ENCODE assay signal across 8 cellular contexts in the genomic region with DNA sequence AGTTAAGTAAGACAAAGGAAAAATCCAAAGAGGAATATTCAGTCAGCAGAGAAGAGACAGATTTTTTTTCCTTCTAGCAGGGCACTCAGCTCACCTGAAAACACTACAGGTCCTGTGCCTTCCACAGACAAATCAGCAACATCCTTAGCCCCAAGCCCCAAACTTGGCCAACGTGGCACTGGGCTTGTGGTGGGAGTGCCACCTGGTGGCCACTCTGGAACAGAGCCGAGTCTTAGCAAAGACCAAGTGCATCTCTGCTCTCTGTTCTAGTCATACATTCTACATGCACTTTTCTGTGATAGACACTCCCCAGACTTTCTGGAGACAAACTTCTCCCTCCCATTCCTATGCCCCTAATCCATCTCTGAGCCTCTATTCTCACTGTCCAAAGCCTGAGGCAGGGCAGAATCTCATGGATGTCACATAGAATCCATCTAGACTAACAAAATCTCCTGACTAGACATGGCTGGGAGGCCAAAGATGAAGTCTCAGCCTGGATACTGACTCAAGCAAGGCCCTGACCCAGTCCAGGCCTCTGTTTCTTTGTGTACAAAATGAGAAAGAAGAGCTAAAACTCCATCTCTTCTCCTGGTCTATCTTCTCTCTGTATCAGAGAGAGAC. TPM values are rescaled to one million over a fixed set of nuclear protein-coding genes. Genes with fewer than 3 reads are reported as not detected.
A peak's percentile ranks its signal among the peaks of the same experiment; 100 is the strongest.
DNase-seq lines count a peak whose midpoint lies in the region; ATAC-seq and TF ChIP-seq lines count a peak whose summit lies in the region.

No MANE protein-coding gene starts in this region.

- no peaks in the 10 kb centered on the region for H3K36me3 Mint-ChIP-seq in neural crest cell (ENCODE audit: low read depth)

- H3K4me1 Mint-ChIP-seq in neural crest cell, result peaks cover 33% of the 10 kb centered on the region

- H3K36me3 ChIP-seq in KOPT-K1 (ENCODE audit: insufficient read depth, low read length), result no peaks in the 10 kb centered on the region
- no peaks in the 10 kb centered on the region for H3K36me3 ChIP-seq in fibroblast of lung (ENCODE audit: control insufficient read depth, insufficient read depth, low read length)

- peaks cover 4% of the 10 kb centered on the region for H3K4me1 ChIP-seq in fibroblast of lung (ENCODE audit: control insufficient read depth, extremely low read depth, insufficient read depth, low read length)

- H3K27ac ChIP-seq in KOPT-K1 (ENCODE audit: low read depth, low read length, poor library complexity, severe bottlenecking) (peak overlapping the region; percentile 21), fibroblast of lung (ENCODE audit: insufficient read depth, low read length) (no peak overlapping the region), substantia nigra (ENCODE audit: low read depth, low read length, poor library complexity, severe bottlenecking) (peak overlapping the region; percentile 47)

- H3K27me3 ChIP-seq in fibroblast of lung (ENCODE audit: control insufficient read depth, insufficient read depth, low read length), result no peaks in the 10 kb centered on the region

- H3K9me3 Mint-ChIP-seq in neural crest cell, result no peaks in the 10 kb centered on the region

- no peak overlapping the region for H3K4me3 ChIP-seq in fibroblast of lung (replicated peaks in 1 of 4; ENCODE audit: control extremely low read depth in 1 of 4, insufficient read depth in 1 of 4, low read depth in 3 of 4, low read length in 4 of 4)

- H4K20me1 ChIP-seq in fibroblast of lung (ENCODE audit: control insufficient read depth, extremely low read depth, insufficient read depth, low read length), result no peaks in the 10 kb centered on the region

- H3K4me3 Mint-ChIP-seq in neural crest cell, result peak overlapping the region; percentile 52

- TF ChIP-seq CTCF in GM12872 (IDR thresholded peaks at IDR 0.05; ENCODE audit: insufficient read depth, low read depth, low read length), result peak; percentile 96
- peak; percentile 92 to 97 for TF ChIP-seq CTCF in fibroblast of lung (conservative IDR thresholded peaks at IDR 0.05 in 1 of 2, IDR thresholded peaks at IDR 0.05 in 1 of 2; ENCODE audit: low read depth in 1 of 2, low read length in 2 of 2)
- TF ChIP-seq CTCF in neural crest cell (conservative IDR thresholded peaks at IDR 0.05), result peak; percentile 97

- DNase-seq in RPMI7951 (ENCODE audit: low read depth), result peak; percentile 72
- peak; percentile 55 for DNase-seq in activated T-helper 1 cell treated with Interleukin-2 at 50 U/mL for 16 hours (ENCODE audit: low read depth)
- DNase-seq in fibroblast of lung (ENCODE audit: low read depth in 2 of 2), result peak; percentile 69 to 75
- peak; percentile 66 for DNase-seq in neural crest cell (ENCODE audit: low read depth, low spot score)
- peak in 39 of 49 donors; percentile 25 to 82 (median 69) for DNase-seq in substantia nigra (lab: John Stamatoyannopoulos, UW)

- no peak overlapping the region for H3K4me2 ChIP-seq in fibroblast of lung (ENCODE audit: extremely low read depth, insufficient read depth, low read length)

- H3K9ac ChIP-seq in fibroblast of lung (ENCODE audit: insufficient read depth, low read length), result no peak overlapping the region

- no peaks in the 10 kb centered on the region for H3K9me3 ChIP-seq in KOPT-K1 (ENCODE audit: insufficient read depth, low read length, poor library complexity, severe bottlenecking)
- H3K9me3 ChIP-seq in fibroblast of lung (ENCODE audit: control insufficient read depth, insufficient read depth, low read depth, low read length), result no peaks in the 10 kb centered on the region

- no peaks in the 10 kb centered on the region for H3K27me3 Mint-ChIP-seq in neural crest cell (ENCODE audit: low read depth)

- H2AFZ ChIP-seq in fibroblast of lung (ENCODE audit: low read length), result no peak overlapping the region

- no peak overlapping the region for H3K27ac Mint-ChIP-seq in neural crest cell (ENCODE audit: unreplicated experiment)

- no peak for ATAC-seq in GM18909 (IDR thresholded peaks at IDR 0.05; ENCODE audit: poor library complexity, unreplicated experiment)

- H3K79me2 ChIP-seq in fibroblast of lung (ENCODE audit: control insufficient read depth, insufficient read depth, low read length), result no peaks in the 10 kb centered on the region

RNA-seq across cellular contexts. Expression of gene SEMA7A, which starts 5.0 kb away (rescaled TPM):
- total RNA-seq in RPMI7951 (2014; rRNA removed; shearing (Covaris generic)), result 20.7 and 20.8 TPM in 2 replicates
- total RNA-seq in fibroblast of lung (2.3 and 5.6 TPM in 2 replicates), neural crest cell (12.3 and 14.4 TPM in 2 replicates)
- 12.5 and 18.5 TPM in 2 replicates for polyA plus RNA-seq in fibroblast of lung
- polyA plus RNA-seq in fibroblast of lung (2012), result 16.1 and 22.2 TPM in 2 replicates
- 18.9 and 29.8 TPM in 2 replicates for polyA minus RNA-seq in fibroblast of lung (ENCODE audit: low replicate concordance)

RNA-seq across cellular contexts. Expression of gene UBL7, which starts 22.2 kb away (rescaled TPM):
- 96.5 and 121 TPM in 2 replicates for total RNA-seq in RPMI7951 (2014; rRNA removed; shearing (Covaris generic))
- total RNA-seq in fibroblast of lung (30.6 and 31.9 TPM in 2 replicates), neural crest cell (43.7 and 50.1 TPM in 2 replicates)
- polyA plus RNA-seq in fibroblast of lung, result 36.8 and 44.9 TPM in 2 replicates
- polyA plus RNA-seq in fibroblast of lung (2012), result 47.3 and 63.3 TPM in 2 replicates
- polyA minus RNA-seq in fibroblast of lung (ENCODE audit: low replicate concordance), result 91.6 and 102 TPM in 2 replicates
